ENCODE assay signal across 10 cellular contexts in the genomic region with DNA sequence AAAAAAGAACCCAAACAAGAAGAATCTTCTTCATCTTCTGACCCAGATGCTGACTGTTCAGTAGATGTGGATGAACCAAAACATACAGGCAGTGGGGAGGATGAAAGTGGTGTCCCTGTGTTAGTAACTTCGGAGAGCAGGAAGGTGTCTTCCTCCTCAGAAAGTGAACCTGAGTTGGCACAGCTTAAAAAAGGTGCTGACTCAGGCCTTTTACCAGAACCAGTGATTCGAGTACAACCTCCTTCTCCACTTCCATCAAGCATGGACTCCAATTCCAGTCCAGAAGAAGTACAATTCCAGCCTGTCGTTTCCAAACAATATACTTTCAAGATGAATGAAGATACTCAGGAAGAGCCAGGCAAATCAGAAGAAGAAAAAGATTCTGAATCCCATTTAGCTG.
DNase-seq lines count a peak whose midpoint lies in the region; ATAC-seq, FAIRE-seq and TF ChIP-seq lines count a peak whose summit lies in the region.
"Had no signal": no experiment of that assay in that cellular context is flagged by ENCODE, and none has a peak within 500 bp of the region (broad histone marks: within the 10 kb centered on the region; RNA-seq: fewer than 3 reads in every experiment).

No MANE protein-coding gene starts in this region.

- CTCF ChIA-PET in HepG2 (lab: Yijun Ruan, JAX; ENCODE audit: low intra/inter-chr PET ratio, low total read pairs) (no interaction called here), mammary epithelial cell (lab: Charles Lee; ENCODE audit: low non-redundant PET) (no interaction called here)

- H3K9ac ChIP-seq in HepG2 (ENCODE audit: insufficient read depth, low read depth, low read length): no peak overlapping the region
- H3K9ac ChIP-seq in OCI-LY3 (ENCODE audit: low read length): no peak overlapping the region
- no peak overlapping the region for H3K9ac ChIP-seq in mammary epithelial cell (ENCODE audit: insufficient read depth, low read length)

- no peak for TF ChIP-seq RAD21 in HepG2 (CRISPR knock-in tag; IDR thresholded peaks at IDR 0.05)

- POLR2A ChIA-PET in HepG2 (lab: Yijun Ruan, JAX): no interaction called here

- 70% methylated on average over 3 of the region's 3 CpGs for WGBS in HepG2 (ENCODE audit: low lambda C conversion rate)
- no CpG with 5 or more reads among the region's 3 CpGs for WGBS in right lobe of liver (ENCODE audit: insufficient coverage, low coverage, low lambda C conversion rate, missing lambda C conversion rate)
- 83% methylated on average over 3 of the region's 3 CpGs for whole genome bisulfite sequencing in mammary epithelial cell (ENCODE audit: low coverage, missing lambda C conversion rate)

- TF ChIP-seq EP300 in HepG2 (IDR thresholded peaks at IDR 0.05; ENCODE audit: low read depth in 2 of 2, low read length in 2 of 2): no peak
- no peak for TF ChIP-seq EP300 in HepG2 (CRISPR knock-in tag; IDR thresholded peaks at IDR 0.05; ENCODE audit: borderline replicate concordance)

- intact Hi-C loops in HepG2 (cut with micrococcal nuclease; ENCODE audit: unreplicated experiment) (no loop called here), right lobe of liver (cut with DNase I) (no loop called here), mammary epithelial cell (cut with micrococcal nuclease) (no loop called here), ascending aorta (cut with DNase I) (no loop called here)

- no peak overlapping the region for H3K4me3 ChIP-seq in HepG2 (replicated peaks in 1 of 3; ENCODE audit: insufficient read depth in 1 of 3, low read depth in 2 of 3, low read length in 3 of 3)
- H3K4me3 ChIP-seq in right lobe of liver: no peak overlapping the region
- peak overlapping the region; percentile 72 for H3K4me3 ChIP-seq in OCI-LY3 (ENCODE audit: low read length)
- no peak overlapping the region for H3K4me3 ChIP-seq in mammary epithelial cell (replicated peaks in 1 of 3; ENCODE audit: insufficient read depth in 1 of 3, low read depth in 2 of 3, low read length in 3 of 3)
- H3K4me3 ChIP-seq in ascending aorta: no peak overlapping the region

- BruUV-seq in HepG2 (replicated peaks; lab: Mats Ljungman, UMichigan): no TSS peak
- BruUV-seq in mammary epithelial cell (replicated peaks; lab: Mats Ljungman, UMichigan): no TSS peak

- TF ChIP-seq POLR2A in HepG2 (IDR thresholded peaks at IDR 0.05; ENCODE audit: insufficient read depth in 1 of 2, low read depth in 2 of 2, low read length in 2 of 2) (no peak), right lobe of liver (IDR thresholded peaks at IDR 0.05) (no peak)

- no peaks in the 10 kb centered on the region for H3K4me1 ChIP-seq in HepG2 (ENCODE audit: insufficient read depth, low read length)
- H3K4me1 ChIP-seq in right lobe of liver: no peaks in the 10 kb centered on the region
- H3K4me1 ChIP-seq in OCI-LY3 (ENCODE audit: low read length): peaks cover 36% of the 10 kb centered on the region
- peaks cover 17% of the 10 kb centered on the region for H3K4me1 ChIP-seq in mammary epithelial cell (ENCODE audit: insufficient read depth, low read length)
- no peaks in the 10 kb centered on the region for H3K4me1 ChIP-seq in ascending aorta

- H3K79me2 ChIP-seq in HepG2 (ENCODE audit: insufficient read depth, low read length): no peaks in the 10 kb centered on the region
- H3K79me2 ChIP-seq in OCI-LY3 (ENCODE audit: low read length): no peaks in the 10 kb centered on the region
- H3K79me2 ChIP-seq in mammary epithelial cell (ENCODE audit: insufficient read depth, low read length): no peaks in the 10 kb centered on the region

- no peak for ATAC-seq in HepG2
- no peak for ATAC-seq in right lobe of liver

- H4K20me1 ChIP-seq in HepG2 (ENCODE audit: insufficient read depth, low read length): no peaks in the 10 kb centered on the region
- no peaks in the 10 kb centered on the region for H4K20me1 ChIP-seq in OCI-LY3 (ENCODE audit: insufficient read depth, low read length)
- H4K20me1 ChIP-seq in mammary epithelial cell (ENCODE audit: insufficient read depth, low read length): no peaks in the 10 kb centered on the region

- H3K36me3 ChIP-seq in HepG2 (replicated peaks in 1 of 2; ENCODE audit: control insufficient read depth in 1 of 2, insufficient read depth in 2 of 2, low read length in 2 of 2) (no peaks in the 10 kb centered on the region), right lobe of liver (no peaks in the 10 kb centered on the region), OCI-LY3 (replicated peaks; ENCODE audit: low read depth, low read length) (peaks cover 3% of the 10 kb centered on the region), mammary epithelial cell (ENCODE audit: insufficient read depth, low read length) (no peaks in the 10 kb centered on the region), ascending aorta (no peaks in the 10 kb centered on the region)

- no peak for DNase-seq in HepG2 (ENCODE audit: low spot score)
- DNase-seq in right lobe of liver: no peak
- DNase-seq in mammary epithelial cell: no peak
- DNase-seq in hepatic stellate cell (ENCODE audit: low spot score): no peak
- no peak for DNase-seq in ascending aorta (ENCODE audit: low spot score in 2 of 2)
- no peak for DNase-seq in H4 (ENCODE audit: low spot score)
- DNase-seq: NCI-H1092, NCI-H524, SHP77 had no signal

- H3K4me2 ChIP-seq in HepG2 (ENCODE audit: low read depth, low read length) (no peak overlapping the region), OCI-LY3 (ENCODE audit: low read length) (peak overlapping the region; percentile 88), mammary epithelial cell (ENCODE audit: insufficient read depth, low read depth, low read length) (no peak overlapping the region)

- dilution Hi-C loops in mammary epithelial cell (cut with HindIII; ENCODE audit: low sequenced_read_pairs): loop anchor here (5.0 kb wide), 1 partner anchor 54 kb away; no protein-coding TSS in a partner anchor

- H3K27me3 ChIP-seq in HepG2 (ENCODE audit: control insufficient read depth in 1 of 2, insufficient read depth in 2 of 2, low read length in 2 of 2): no peaks in the 10 kb centered on the region
- H3K27me3 ChIP-seq in right lobe of liver: no peaks in the 10 kb centered on the region
- peaks cover 23% of the 10 kb centered on the region for H3K27me3 ChIP-seq in OCI-LY3 (ENCODE audit: low read depth, low read length)
- H3K27me3 ChIP-seq in mammary epithelial cell (ENCODE audit: insufficient read depth, low read length): peaks cover 25% of the 10 kb centered on the region
- no peaks in the 10 kb centered on the region for H3K27me3 ChIP-seq in ascending aorta

- no peak overlapping the region for H2AFZ ChIP-seq in HepG2 (ENCODE audit: low read length)
- no peak overlapping the region for H2AFZ ChIP-seq in OCI-LY3 (ENCODE audit: low read depth, low read length)
- H2AFZ ChIP-seq in mammary epithelial cell (ENCODE audit: low read depth, low read length): no peak overlapping the region

- H3K9me3 ChIP-seq in HepG2 (ENCODE audit: low read length) (no peaks in the 10 kb centered on the region), right lobe of liver (no peaks in the 10 kb centered on the region), OCI-LY3 (ENCODE audit: insufficient read depth, low read length) (no peaks in the 10 kb centered on the region), mammary epithelial cell (replicated peaks; ENCODE audit: insufficient read depth, low read length) (peaks cover 29% of the 10 kb centered on the region), ascending aorta (no peaks in the 10 kb centered on the region)

- in situ Hi-C loops in HepG2 (cut with HindIII; ENCODE audit: extremely low pct_ligation_motif_present, low pct_unique_long_range_greater_than_20kb) (no loop called here), mammary epithelial cell (cut with MboI; ENCODE audit: low sequenced_read_pairs in 2 of 2) (no loop called here)

- H3K27ac ChIP-seq in HepG2 (ENCODE audit: extremely low read length, insufficient read depth, low read length): no peak overlapping the region
- no peak overlapping the region for H3K27ac ChIP-seq in right lobe of liver
- H3K27ac ChIP-seq in OCI-LY3 (ENCODE audit: low read length): no peak overlapping the region
- peak overlapping the region; percentile 81 for H3K27ac ChIP-seq in mammary epithelial cell (ENCODE audit: insufficient read depth, low read depth, low read length)
- no peak overlapping the region for H3K27ac ChIP-seq in ascending aorta

- TF ChIP-seq CTCF in HepG2 (CRISPR knock-in tag; IDR thresholded peaks at IDR 0.05) (no peak), right lobe of liver (IDR thresholded peaks at IDR 0.05) (no peak), OCI-LY3 (IDR thresholded peaks at IDR 0.05; ENCODE audit: low read depth, low read length) (no peak), mammary epithelial cell (conservative IDR thresholded peaks at IDR 0.05 in 1 of 2, IDR thresholded peaks at IDR 0.05 in 1 of 2; ENCODE audit: extremely low read depth in 1 of 2, insufficient read depth in 1 of 2, low read depth in 1 of 2, low read length in 2 of 2) (no peak), ascending aorta (IDR thresholded peaks at IDR 0.05) (no peak)

- no peak for FAIRE-seq in HepG2 (lab: Jason Lieb, UNC)

TF ChIP-seq in HepG2, 621 proteins besides CTCF, POLR2A, EP300 and RAD21:
- TF ChIP-seq MAFF (IDR thresholded peaks at IDR 0.05; ENCODE audit: low read depth, low read length) (peak; percentile 97), RBAK (CRISPR knock-in tag; IDR thresholded peaks at IDR 0.05) (no peak), DNMT1 (CRISPR knock-in tag; IDR thresholded peaks at IDR 0.05) (no peak), MAFK (conservative IDR thresholded peaks at IDR 0.05 in 1 of 2, IDR thresholded peaks at IDR 0.05 in 1 of 2; ENCODE audit: low read length in 2 of 2) (peak; percentile 96 to 99)
- TF ChIP-seq, protein P1, sequence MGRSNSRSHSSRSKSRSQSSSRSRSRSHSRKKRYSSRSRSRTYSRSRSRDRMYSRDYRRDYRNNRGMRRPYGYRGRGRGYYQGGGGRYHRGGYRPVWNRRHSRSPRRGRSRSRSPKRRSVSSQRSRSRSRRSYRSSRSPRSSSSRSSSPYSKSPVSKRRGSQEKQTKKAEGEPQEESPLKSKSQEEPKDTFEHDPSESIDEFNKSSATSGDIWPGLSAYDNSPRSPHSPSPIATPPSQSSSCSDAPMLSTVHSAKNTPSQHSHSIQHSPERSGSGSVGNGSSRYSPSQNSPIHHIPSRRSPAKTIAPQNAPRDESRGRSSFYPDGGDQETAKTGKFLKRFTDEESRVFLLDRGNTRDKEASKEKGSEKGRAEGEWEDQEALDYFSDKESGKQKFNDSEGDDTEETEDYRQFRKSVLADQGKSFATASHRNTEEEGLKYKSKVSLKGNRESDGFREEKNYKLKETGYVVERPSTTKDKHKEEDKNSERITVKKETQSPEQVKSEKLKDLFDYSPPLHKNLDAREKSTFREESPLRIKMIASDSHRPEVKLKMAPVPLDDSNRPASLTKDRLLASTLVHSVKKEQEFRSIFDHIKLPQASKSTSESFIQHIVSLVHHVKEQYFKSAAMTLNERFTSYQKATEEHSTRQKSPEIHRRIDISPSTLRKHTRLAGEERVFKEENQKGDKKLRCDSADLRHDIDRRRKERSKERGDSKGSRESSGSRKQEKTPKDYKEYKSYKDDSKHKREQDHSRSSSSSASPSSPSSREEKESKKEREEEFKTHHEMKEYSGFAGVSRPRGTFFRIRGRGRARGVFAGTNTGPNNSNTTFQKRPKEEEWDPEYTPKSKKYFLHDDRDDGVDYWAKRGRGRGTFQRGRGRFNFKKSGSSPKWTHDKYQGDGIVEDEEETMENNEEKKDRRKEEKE (IDR thresholded peaks at IDR 0.05): no peak
